In the genomic region with DNA sequence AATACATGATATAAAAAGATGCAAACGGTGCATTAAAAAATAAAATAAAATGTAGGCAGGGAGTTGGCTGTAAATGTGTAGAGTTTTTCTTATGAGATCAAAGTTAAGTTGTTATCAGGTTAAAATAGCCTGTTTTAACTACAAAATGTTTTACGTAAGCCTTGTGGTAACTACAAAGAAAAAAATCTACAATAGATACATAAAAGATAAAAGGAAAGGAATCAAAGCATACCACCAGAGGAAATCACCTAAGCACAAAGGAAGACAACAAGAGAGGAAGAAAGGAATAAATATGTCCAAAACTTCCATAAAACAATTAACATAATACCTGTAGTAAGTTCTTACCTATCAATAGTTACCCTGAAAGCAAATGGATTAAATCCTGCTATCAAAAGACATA, we compare ENCODE assay signal across 22 cellular contexts. TPM values are rescaled to one million over a fixed set of nuclear protein-coding genes. Genes with fewer than 3 reads are reported as not detected.
DNase-seq lines count a peak whose midpoint lies in the region; ATAC-seq lines count a peak whose summit lies in the region.
"Had no signal": no experiment of that assay in that cellular context is flagged by ENCODE, and none has a peak within 500 bp of the region (broad histone marks: within the 10 kb centered on the region; RNA-seq: fewer than 3 reads in every experiment).

No MANE protein-coding gene starts in this region.

- H3K27me3 Mint-ChIP-seq in activated naive CD4-positive, alpha-beta T cell treated with anti-CD3 and anti-CD28 coated beads for 36 hours (ENCODE audit: low read depth), result no peaks in the 10 kb centered on the region
- H3K27me3 Mint-ChIP-seq in activated CD8-positive, alpha-beta T cell treated with anti-CD3 and anti-CD28 coated beads, Interleukin-2, amount 10 ng/mL, durations not matched to agents 7 days and 5 days (ENCODE audit: low read depth), result no peaks in the 10 kb centered on the region

- peaks cover 38% of the 10 kb centered on the region for H3K36me3 Mint-ChIP-seq in activated naive CD4-positive, alpha-beta T cell treated with anti-CD3 and anti-CD28 coated beads for 36 hours (ENCODE audit: low read depth)
- H3K36me3 Mint-ChIP-seq in activated CD8-positive, alpha-beta T cell treated with anti-CD3 and anti-CD28 coated beads, Interleukin-2, amount 10 ng/mL, durations not matched to agents 7 days and 5 days (ENCODE audit: low read depth), result peaks cover 61% of the 10 kb centered on the region

- H3K36me3 ChIP-seq in Karpas-422 (ENCODE audit: insufficient read depth, low read length), result peaks cover 35% of the 10 kb centered on the region
- no peaks in the 10 kb centered on the region for H3K36me3 ChIP-seq in effector memory CD4-positive, alpha-beta T cell (ENCODE audit: control insufficient read depth, insufficient read depth, low read length)
- H3K36me3 ChIP-seq: HAP-1 had no signal

- peaks cover 62% of the 10 kb centered on the region for H3K4me1 Mint-ChIP-seq in activated naive CD4-positive, alpha-beta T cell treated with anti-CD3 and anti-CD28 coated beads for 36 hours (ENCODE audit: low read depth)
- H3K4me1 Mint-ChIP-seq in activated CD8-positive, alpha-beta T cell treated with anti-CD3 and anti-CD28 coated beads, Interleukin-2, amount 10 ng/mL, durations not matched to agents 7 days and 5 days (ENCODE audit: low read depth), result peaks cover 47% of the 10 kb centered on the region

- POLR2A ChIA-PET in activated CD8-positive, alpha-beta T cell treated with anti-CD3 and anti-CD28 coated beads, Interleukin-2, amount 10 ng/mL, durations not matched to agents 7 days and 5 days (lab: Charles Lee), result interaction anchor here (1.4 kb wide), 1 partner anchor 11 kb away, joined by 4 read pairs; no protein-coding TSS in a partner anchor

- H3K9me3 Mint-ChIP-seq in activated naive CD4-positive, alpha-beta T cell treated with anti-CD3 and anti-CD28 coated beads for 36 hours, result peaks cover 19% of the 10 kb centered on the region
- peaks cover 23% of the 10 kb centered on the region for H3K9me3 Mint-ChIP-seq in activated CD8-positive, alpha-beta T cell treated with anti-CD3 and anti-CD28 coated beads, Interleukin-2, amount 10 ng/mL, durations not matched to agents 7 days and 5 days (ENCODE audit: insufficient read depth)

- H4K20me1 ChIP-seq in Karpas-422 (ENCODE audit: insufficient read depth, low read depth, low read length), result no peaks in the 10 kb centered on the region

- H3K27ac Mint-ChIP-seq in activated naive CD4-positive, alpha-beta T cell treated with anti-CD3 and anti-CD28 coated beads for 36 hours, result peak overlapping the region; percentile 88
- peak overlapping the region; percentile 11 for H3K27ac Mint-ChIP-seq in activated CD8-positive, alpha-beta T cell treated with anti-CD3 and anti-CD28 coated beads, Interleukin-2, amount 10 ng/mL, durations not matched to agents 7 days and 5 days

- H2AFZ ChIP-seq in Karpas-422 (ENCODE audit: low read length), result no peak overlapping the region
- H2AFZ ChIP-seq: GM23248 had no signal

- ATAC-seq in activated CD8-positive, alpha-beta T cell treated with anti-CD3 and anti-CD28 coated beads, Interleukin-2, amount 10 ng/mL, durations not matched to agents 7 days and 5 days, result peak; percentile 54
- no peak for ATAC-seq in GM18861 (IDR thresholded peaks at IDR 0.05; ENCODE audit: unreplicated experiment)

- H3K9me2 ChIP-seq in Karpas-422 (replicated peaks; ENCODE audit: insufficient read depth, low read length), result no peaks in the 10 kb centered on the region

- H3K4me3 Mint-ChIP-seq in activated naive CD4-positive, alpha-beta T cell treated with anti-CD3 and anti-CD28 coated beads for 36 hours, result no peak overlapping the region
- no peak overlapping the region for H3K4me3 Mint-ChIP-seq in activated CD8-positive, alpha-beta T cell treated with anti-CD3 and anti-CD28 coated beads, Interleukin-2, amount 10 ng/mL, durations not matched to agents 7 days and 5 days

- H3K4me3 ChIP-seq in Karpas-422 (ENCODE audit: low read length), result no peak overlapping the region
- H3K4me3 ChIP-seq in effector memory CD4-positive, alpha-beta T cell (ENCODE audit: insufficient read depth, low read depth, low read length, poor library complexity, severe bottlenecking), result no peak overlapping the region
- H3K4me3 ChIP-seq: GM23248, HAP-1 had no signal

- 0 out of 2 replicates have a peak overlapping the region, but pooled peaks have one; percentile 10 for H3K27ac ChIP-seq in Karpas-422 (ENCODE audit: low read length)
- peak overlapping the region; percentile 25 for H3K27ac ChIP-seq in effector memory CD4-positive, alpha-beta T cell (ENCODE audit: insufficient read depth, low read length, poor library complexity, severe bottlenecking)
- H3K27ac ChIP-seq: C4-2B, GM23248 had no signal

- H3K27me3 ChIP-seq in Karpas-422 (ENCODE audit: low read length), result no peaks in the 10 kb centered on the region
- H3K27me3 ChIP-seq in effector memory CD4-positive, alpha-beta T cell (replicated peaks; ENCODE audit: control insufficient read depth, insufficient read depth, low read length, poor library complexity, severe bottlenecking), result no peaks in the 10 kb centered on the region

- no peak overlapping the region for H3K9ac ChIP-seq in Karpas-422 (ENCODE audit: low read length)
- H3K9ac ChIP-seq: GM23248 had no signal

- CTCF ChIA-PET in activated naive CD4-positive, alpha-beta T cell treated with anti-CD3 and anti-CD28 coated beads for 36 hours (lab: Charles Lee), result interaction anchor here (1.0 to 1.6 kb wide), 5 partner anchors 10 to 248 kb away, joined by 3 to 8 read pairs (median 3); no protein-coding TSS in a partner anchor
- CTCF ChIA-PET in activated CD8-positive, alpha-beta T cell treated with anti-CD3 and anti-CD28 coated beads, Interleukin-2, amount 10 ng/mL, durations not matched to agents 7 days and 5 days (lab: Charles Lee), result interaction anchor here (1.1 to 3.0 kb wide), 4 partner anchors 10 to 51 kb away, joined by 3 to 19 read pairs (median 6); a partner anchor contains a TSS

- no peak overlapping the region for H3K4me2 ChIP-seq in Karpas-422 (ENCODE audit: low read depth, low read length, poor library complexity, severe bottlenecking)

- no peaks in the 10 kb centered on the region for H3K9me3 ChIP-seq in Karpas-422 (ENCODE audit: low read length)
- H3K9me3 ChIP-seq in effector memory CD4-positive, alpha-beta T cell (ENCODE audit: control insufficient read depth, low read length), result peaks cover 3% of the 10 kb centered on the region
- H3K9me3 ChIP-seq: HAP-1 had no signal

- DNase-seq in activated naive CD4-positive, alpha-beta T cell treated with anti-CD3 and anti-CD28 coated beads for 36 hours, result no peak
- DNase-seq in activated naive CD4-positive, alpha-beta T cell treated with Interleukin-2 at 50 U/mL for 16 hours, result no peak
- DNase-seq in Karpas-422, result no peak
- DNase-seq in activated CD8-positive, alpha-beta T cell treated with anti-CD3 and anti-CD28 coated beads, Interleukin-2, amount 10 ng/mL, durations not matched to agents 7 days and 5 days, result no peak
- no peak for DNase-seq in effector memory CD4-positive, alpha-beta T cell
- DNase-seq in posterior vena cava (ENCODE audit: low spot score), result no peak
- DNase-seq in NK-92 (lab: John Stamatoyannopoulos, UW; ENCODE audit: unreplicated experiment), result no peak
- DNase-seq: AML-193, DMS153, GDM1, GM23248, IMR-90, NCI-H1417 treated with DMSO at 0.1 percent for 48 hours, NCI-H187 treated with DMSO at 0.1 percent for 48 hours, NCI-H226, NCI-H524, NCI-H82, SHP77 treated with DMSO at 0.1 percent for 48 hours had no signal

- H3K4me1 ChIP-seq in Karpas-422 (ENCODE audit: low read length), result peaks cover 47% of the 10 kb centered on the region
- no peaks in the 10 kb centered on the region for H3K4me1 ChIP-seq in effector memory CD4-positive, alpha-beta T cell (ENCODE audit: control insufficient read depth, insufficient read depth, low read length, poor library complexity, severe bottlenecking)
- H3K4me1 ChIP-seq: HAP-1 had no signal

- intact Hi-C loops in activated naive CD4-positive, alpha-beta T cell treated with anti-CD3 and anti-CD28 coated beads for 36 hours (cut with micrococcal nuclease), result no loop called here
- intact Hi-C loops in posterior vena cava (cut with DNase I), result no loop called here

- peaks cover 88% of the 10 kb centered on the region for H3K79me2 ChIP-seq in Karpas-422 (ENCODE audit: low read length)

RNA-seq across cellular contexts. Expression of a gene that starts 12.2 kb away (rescaled TPM):
- total RNA-seq in activated naive CD4-positive, alpha-beta T cell treated with anti-CD3 and anti-CD28 coated beads for 36 hours, result 10 to 100 TPM; 61.9 to 72.2 TPM
- 188 and 207 TPM in 2 replicates for total RNA-seq in Karpas-422 (2014; rRNA removed; shearing (Covaris generic); ENCODE audit: low replicate concordance)
- 10 to 100 TPM; 43.8 to 47.4 TPM for total RNA-seq in activated CD8-positive, alpha-beta T cell treated with anti-CD3 and anti-CD28 coated beads, Interleukin-2, amount 10 ng/mL, durations not matched to agents 7 days and 5 days
- total RNA-seq in posterior vena cava, result 1 to 10 TPM in 1 of 2 donors, under 1 TPM in 1; 0.52 to 1.3 TPM
- total RNA-seq: GM23248, MCF 10A had no signal

Comparison
In these comparisons a context has a peak if more than half of its experiments do, and no peak if none do; other contexts are left out.
1. RNA of a gene that starts 12.2 kb away (total RNA-seq): 188 to 207 TPM in Karpas-422, 61.9 to 72.2 TPM in activated naive CD4-positive, alpha-beta T cell treated with anti-CD3 and anti-CD28 coated beads for 36 hours and 43.8 to 47.4 TPM in activated CD8-positive, alpha-beta T cell treated with anti-CD3 and anti-CD28 coated beads, Interleukin-2, amount 10 ng/mL, durations not matched to agents 7 days and 5 days; 0.52 to 1.3 TPM in posterior vena cava; every median in the first group is over 10 times any median in the second.